Comparison of ENCODE assay signal across 9 cellular contexts in the genomic region with DNA sequence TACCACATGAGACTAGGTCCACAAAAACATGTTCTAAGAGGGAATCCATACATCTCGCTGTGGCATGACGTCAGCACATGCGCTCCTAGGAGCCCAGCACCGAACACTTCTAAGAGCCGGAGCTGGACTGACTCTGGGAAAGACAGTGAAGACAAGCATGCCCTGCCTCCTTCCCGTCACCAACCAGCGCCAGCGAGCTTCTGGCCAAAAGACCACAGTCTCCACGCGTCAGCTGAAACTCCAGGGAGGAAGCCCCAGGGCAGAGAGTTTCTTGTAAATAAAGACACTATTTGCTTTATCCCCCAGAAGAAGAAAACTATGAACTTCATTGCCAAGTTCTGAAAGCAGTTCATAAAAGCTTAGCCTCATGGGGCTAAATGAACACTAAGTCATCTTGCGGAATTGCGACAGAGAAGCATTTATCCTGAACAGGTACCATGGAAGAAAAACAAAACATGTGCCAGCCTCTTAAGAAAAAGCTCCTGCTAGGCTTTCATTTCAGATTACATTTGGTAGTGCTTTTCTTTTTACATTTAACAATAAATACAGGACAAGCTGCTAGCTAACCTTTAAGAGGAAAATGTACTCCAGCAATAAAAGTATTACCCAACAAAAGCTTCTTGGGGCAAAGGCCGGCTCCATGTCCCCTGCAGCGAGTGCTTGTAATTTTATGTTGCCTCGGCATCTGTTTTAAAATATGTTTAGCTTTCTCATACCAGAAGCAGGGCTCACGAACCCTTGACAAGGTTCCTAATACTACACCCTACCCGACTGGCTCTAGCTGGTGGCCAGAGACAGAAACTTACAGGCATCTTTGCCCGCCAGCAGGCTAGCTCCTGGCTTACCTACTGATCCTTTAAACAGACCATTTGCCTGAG.
A peak's percentile ranks its signal among the peaks of the same experiment; 100 is the strongest.
DNase-seq lines count a peak whose midpoint lies in the region; ATAC-seq and TF ChIP-seq lines count a peak whose summit lies in the region.
"Had no signal": no experiment of that assay in that cellular context is flagged by ENCODE, and none has a peak within 500 bp of the region (broad histone marks: within the 10 kb centered on the region; RNA-seq: fewer than 3 reads in every experiment).

No MANE protein-coding gene starts in this region.

- H3K4me3 ChIP-seq in adipocyte (ENCODE audit: low read length) (peak overlapping the region; percentile 61), left lung (no peak overlapping the region), suprapubic skin (no peak overlapping the region)

- H3K36me3 ChIP-seq in adipocyte (ENCODE audit: control insufficient read depth, insufficient read depth, low read length, severe bottlenecking) (peaks cover 21% of the 10 kb centered on the region), left lung (peaks cover 0 to 59% of the 10 kb centered on the region in 2 donors), suprapubic skin (peaks cover 20% of the 10 kb centered on the region)

- peak overlapping the region; percentile 65 for H3K9ac ChIP-seq in adipocyte (ENCODE audit: low read length)

- 79% methylated on average over 18 of the region's 18 CpGs for WGBS in suprapubic skin

- ATAC-seq in left lung = peak; percentile 31
- no peak for ATAC-seq in HG02973 (IDR thresholded peaks at IDR 0.05; ENCODE audit: unreplicated experiment)
- no peak for ATAC-seq in GM21390 (IDR thresholded peaks at IDR 0.05; ENCODE audit: unreplicated experiment)

- H3K9me3 ChIP-seq in adipocyte (ENCODE audit: control insufficient read depth, low read length) = no peaks in the 10 kb centered on the region
- no peaks in the 10 kb centered on the region for H3K9me3 ChIP-seq in left lung
- no peaks in the 10 kb centered on the region for H3K9me3 ChIP-seq in suprapubic skin

- no peak for TF ChIP-seq EP300 in suprapubic skin (IDR thresholded peaks at IDR 0.05)

- TF ChIP-seq POLR2A in suprapubic skin (IDR thresholded peaks at IDR 0.05) = no peak

- no peaks in the 10 kb centered on the region for H3K27me3 Mint-ChIP-seq in activated CD4-positive, alpha-beta T cell treated with anti-CD3 and anti-CD28 coated beads, Interleukin-2, amount 10 ng/mL, durations not matched to agents 24 days and 14 days

- peaks cover 44% of the 10 kb centered on the region for H3K4me1 ChIP-seq in adipocyte (ENCODE audit: control insufficient read depth, insufficient read depth, low read length)
- peaks cover 0 to 35% of the 10 kb centered on the region in 2 donors for H3K4me1 ChIP-seq in left lung
- peaks cover 28% of the 10 kb centered on the region for H3K4me1 ChIP-seq in suprapubic skin

- intact Hi-C loops in activated CD4-positive, alpha-beta T cell treated with anti-CD3 and anti-CD28 coated beads, Interleukin-2, amount 10 ng/mL, durations not matched to agents 24 days and 14 days (cut with micrococcal nuclease) = loop anchor here (1.0 to 10.0 kb wide), 2 partner anchors 9 to 237 kb away; no protein-coding TSS in a partner anchor
- intact Hi-C loops in left lung (cut with DNase I) = no loop called here

- peaks cover 57% of the 10 kb centered on the region for H3K4me1 Mint-ChIP-seq in activated CD4-positive, alpha-beta T cell treated with anti-CD3 and anti-CD28 coated beads, Interleukin-2, amount 10 ng/mL, durations not matched to agents 24 days and 14 days

- peak overlapping the region; percentile 100 for H3K27ac Mint-ChIP-seq in activated CD4-positive, alpha-beta T cell treated with anti-CD3 and anti-CD28 coated beads, Interleukin-2, amount 10 ng/mL, durations not matched to agents 24 days and 14 days

- no peak for DNase-seq in activated CD4-positive, alpha-beta T cell treated with anti-CD3 and anti-CD28 coated beads, Interleukin-2, amount 10 ng/mL, durations not matched to agents 24 days and 14 days
- no peak for DNase-seq in activated CD4-positive, alpha-beta T cell treated with anti-CD3 and anti-CD28 coated beads for 4 hours
- peak; percentile 55 for DNase-seq in adipocyte (ENCODE audit: low read depth)
- DNase-seq in left lung = no peak
- no peak for DNase-seq in suprapubic skin (ENCODE audit: low spot score in 2 of 2)
- DNase-seq in cerebellum (ENCODE audit: low spot score) = no peak
- DNase-seq: retina had no signal

- H3K4me3 Mint-ChIP-seq in activated CD4-positive, alpha-beta T cell treated with anti-CD3 and anti-CD28 coated beads, Interleukin-2, amount 10 ng/mL, durations not matched to agents 24 days and 14 days = no peak overlapping the region

- peaks cover 59% of the 10 kb centered on the region for H3K36me3 Mint-ChIP-seq in activated CD4-positive, alpha-beta T cell treated with anti-CD3 and anti-CD28 coated beads, Interleukin-2, amount 10 ng/mL, durations not matched to agents 24 days and 14 days (ENCODE audit: low read depth)

- H3K27me3 ChIP-seq in adipocyte (replicated peaks; ENCODE audit: control insufficient read depth, insufficient read depth, low read length) (no peaks in the 10 kb centered on the region), left lung (no peaks in the 10 kb centered on the region), suprapubic skin (no peaks in the 10 kb centered on the region)

- H3K27ac ChIP-seq in left lung = peak overlapping the region in 1 of 2 donors; percentile 23
- peak overlapping the region; percentile 32 for H3K27ac ChIP-seq in suprapubic skin

- TF ChIP-seq CTCF in left lung (IDR thresholded peaks at IDR 0.05) = no peak
- TF ChIP-seq CTCF in suprapubic skin (IDR thresholded peaks at IDR 0.05) = no peak

- H3K9me3 Mint-ChIP-seq in activated CD4-positive, alpha-beta T cell treated with anti-CD3 and anti-CD28 coated beads, Interleukin-2, amount 10 ng/mL, durations not matched to agents 24 days and 14 days = no peaks in the 10 kb centered on the region
